In genomic region chr6:138004423-138005287, GRCh38 we compare ENCODE assay signal across 1 cellular context.
TF ChIP-seq lines count a peak whose summit lies in the region.

No MANE protein-coding gene starts in this region.

TF ChIP-seq in SK-N-SH, 30 proteins besides CTCF, POLR2A, EP300 and RAD21 (continued from another document):
- TF ChIP-seq JUND (IDR thresholded peaks at IDR 0.05) = no peak
